2 cellular contexts compared by ENCODE assay signal in genomic region chr11:118577995-118578394, GRCh38. TPM values are rescaled to one million over a fixed set of nuclear protein-coding genes. Genes with fewer than 3 reads are reported as not detected.
"Had no signal": no experiment of that assay in that cellular context is flagged by ENCODE, and none has a peak within 500 bp of the region (broad histone marks: within the 10 kb centered on the region; RNA-seq: fewer than 3 reads in every experiment).

No MANE protein-coding gene starts in this region.

RNA-seq across cellular contexts. Expression of gene TTC36, which starts 50.7 kb away (rescaled TPM):
- total RNA-seq: activated CD4-positive, alpha-beta memory T cell treated with anti-CD3 and anti-CD28 coated beads for 36 hours; body of pancreas had no signal
